ENCODE assay signal across 9 cellular contexts in genomic region chr17:27244481-27245223, GRCh38. TPM values are rescaled to one million over a fixed set of nuclear protein-coding genes. Genes with fewer than 3 reads are reported as not detected.
DNase-seq lines count a peak whose midpoint lies in the region; ATAC-seq, FAIRE-seq and TF ChIP-seq lines count a peak whose summit lies in the region.
"Had no signal": no experiment of that assay in that cellular context is flagged by ENCODE, and none has a peak within 500 bp of the region (broad histone marks: within the 10 kb centered on the region; RNA-seq: fewer than 3 reads in every experiment).

No MANE protein-coding gene starts in this region.

- DNase-seq in AG08396 (ENCODE audit: low spot score) (peak; percentile 79), MV-4-11 (lab: John Stamatoyannopoulos, UW) (peak; percentile 99), mesothelial cell of epicardium (ENCODE audit: low spot score in 2 of 2, unreplicated experiment in 2 of 2) (no peak), urothelium cell line (ENCODE audit: low spot score) (peak; percentile 29), NCI-H69 (lab: John Stamatoyannopoulos, UW) (no peak), OCI-M2 (lab: John Stamatoyannopoulos, UW; ENCODE audit: unreplicated experiment) (no peak)

- FAIRE-seq in urothelium cell line (lab: Jason Lieb, UNC): no peak

- no peak for ATAC-seq in HG02678 (IDR thresholded peaks at IDR 0.05; ENCODE audit: unreplicated experiment)

- no peak overlapping the region for H3K4me3 Mint-ChIP-seq in mesothelial cell of epicardium
- H3K4me3 Mint-ChIP-seq: stimulated activated naive CD8-positive, alpha-beta T cell treated with anti-CD3 and anti-CD28 coated beads, Interleukin-15, Interleukin-2, amounts not matched to agents 100 ng/mL and 50 ng/mL, for 24 hours had no signal

- no peaks in the 10 kb centered on the region for H3K27me3 ChIP-seq in duodenal mucosa (ENCODE audit: control insufficient read depth in 1 of 2, insufficient read depth in 2 of 2, low read length in 2 of 2)

- H3K36me3 Mint-ChIP-seq in mesothelial cell of epicardium: no peaks in the 10 kb centered on the region

- peak overlapping the region; percentile 75 for H3K27ac Mint-ChIP-seq in mesothelial cell of epicardium
- H3K27ac Mint-ChIP-seq: stimulated activated naive CD8-positive, alpha-beta T cell treated with anti-CD3 and anti-CD28 coated beads, Interleukin-15, Interleukin-2, amounts not matched to agents 100 ng/mL and 50 ng/mL, for 24 hours had no signal

- H3K4me1 Mint-ChIP-seq in mesothelial cell of epicardium: peaks cover 57% of the 10 kb centered on the region

- H3K4me3 ChIP-seq in duodenal mucosa (ENCODE audit: low read depth in 1 of 2, low read length in 2 of 2): no peak overlapping the region

- no peaks in the 10 kb centered on the region for H3K36me3 ChIP-seq in duodenal mucosa (ENCODE audit: control insufficient read depth in 1 of 2, insufficient read depth in 2 of 2, low read length in 2 of 2)

- peak overlapping the region; percentile 16 to 20 for H3K9ac ChIP-seq in duodenal mucosa (ENCODE audit: low read depth in 1 of 2, low read length in 2 of 2)

- no peaks in the 10 kb centered on the region for H3K27me3 Mint-ChIP-seq in mesothelial cell of epicardium (ENCODE audit: low read depth)

- H3K4me1 ChIP-seq in duodenal mucosa (ENCODE audit: control insufficient read depth in 1 of 2, insufficient read depth in 2 of 2, low read length in 2 of 2): peaks cover 26 to 30% of the 10 kb centered on the region in 2 donors

- no peak for TF ChIP-seq CTCF in mesothelial cell of epicardium (IDR thresholded peaks at IDR 0.05; ENCODE audit: unreplicated experiment)

- H3K9me3 Mint-ChIP-seq in mesothelial cell of epicardium: peaks cover 4% of the 10 kb centered on the region
- H3K9me3 Mint-ChIP-seq: stimulated activated naive CD8-positive, alpha-beta T cell treated with anti-CD3 and anti-CD28 coated beads, Interleukin-15, Interleukin-2, amounts not matched to agents 100 ng/mL and 50 ng/mL, for 24 hours had no signal

- H3K27ac ChIP-seq in duodenal mucosa (ENCODE audit: low read depth, low read length): peak overlapping the region; percentile 57

- H3K9me3 ChIP-seq in duodenal mucosa (ENCODE audit: control insufficient read depth in 1 of 2, low read length in 2 of 2): no peaks in the 10 kb centered on the region

RNA-seq across cellular contexts. Expression of gene WSB1, which starts 49.3 kb away (rescaled TPM):
- 768 to 806 TPM (median 799 TPM) in 3 replicates for total RNA-seq in mesothelial cell of epicardium

Comparison
In these comparisons a context has a peak if more than half of its experiments do, and no peak if none do; other contexts are left out.
1. DNase-seq: peak in AG08396 (single experiment), MV-4-11 (single experiment) and urothelium cell line (single experiment); none in mesothelial cell of epicardium (0 of 2), NCI-H69 (single experiment) and OCI-M2 (single experiment).